11 cellular contexts compared by ENCODE assay signal in the genomic region with DNA sequence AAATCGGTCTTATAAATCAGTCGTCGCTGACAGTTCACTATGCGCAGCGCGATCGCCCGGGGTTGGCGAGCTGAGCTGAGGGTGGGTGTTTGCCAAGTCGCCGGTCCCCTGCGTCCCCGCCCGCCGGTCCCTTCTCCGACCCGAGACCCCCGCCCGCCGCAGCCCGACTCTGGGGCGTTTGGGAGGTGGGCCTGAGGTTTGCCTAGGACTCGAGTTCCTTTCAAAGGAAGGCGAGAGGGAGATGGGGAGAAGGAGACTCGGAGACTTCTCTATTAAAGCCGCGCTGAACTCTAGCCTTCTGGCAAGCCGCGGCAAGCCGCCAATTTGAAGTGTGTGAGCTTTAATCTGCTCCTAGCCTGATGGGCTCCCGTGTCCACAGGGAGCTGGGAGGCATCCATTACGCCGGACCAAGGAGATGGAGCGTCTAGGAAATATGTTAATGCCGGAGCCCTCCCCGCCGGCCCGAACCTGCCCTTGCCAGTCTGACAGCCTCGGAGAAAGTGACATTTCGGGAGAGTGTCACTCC.
A peak's percentile ranks its signal among the peaks of the same experiment; 100 is the strongest.
DNase-seq lines count a peak whose midpoint lies in the region; ATAC-seq and TF ChIP-seq lines count a peak whose summit lies in the region.
"Had no signal": no experiment of that assay in that cellular context is flagged by ENCODE, and none has a peak within 500 bp of the region (broad histone marks: within the 10 kb centered on the region; RNA-seq: fewer than 3 reads in every experiment).

No MANE protein-coding gene starts in this region.

- H3K27ac Mint-ChIP-seq in natural killer cell = no peak overlapping the region

- H3K9ac ChIP-seq in SK-N-SH = no peak overlapping the region
- H3K9ac ChIP-seq in neural cell (ENCODE audit: low read length) = peak overlapping the region; percentile 38

- TF ChIP-seq EP300 in SK-N-SH (IDR thresholded peaks at IDR 0.05; ENCODE audit: borderline replicate concordance in 1 of 2, low read depth in 1 of 2, low read length in 1 of 2) (no peak), neural cell (conservative IDR thresholded peaks at IDR 0.05; ENCODE audit: poor library complexity, severe bottlenecking) (no peak)

- intact Hi-C loops in head of caudate nucleus (cut with DNase I) = no loop called here
- intact Hi-C loops in natural killer cell (cut with micrococcal nuclease) = no loop called here

- no peaks in the 10 kb centered on the region; a peak in 1 of 4 replicates for H3K4me1 ChIP-seq in SK-N-SH (ENCODE audit: control insufficient read depth in 1 of 2, insufficient read depth in 2 of 2, low read depth in 1 of 2, low read length in 1 of 2)

- H3K36me3 ChIP-seq in SK-N-SH (replicated peaks in 1 of 2; ENCODE audit: control insufficient read depth in 1 of 2, insufficient read depth in 2 of 2, low read length in 1 of 2) (no peaks in the 10 kb centered on the region), neural cell (ENCODE audit: insufficient read depth, low read length) (no peaks in the 10 kb centered on the region)

- H3K4me2 ChIP-seq in SK-N-SH (peak overlapping the region; percentile 73), neural cell (ENCODE audit: low read length) (peak overlapping the region; percentile 21)

- H3K9me3 ChIP-seq in SK-N-SH (no peaks in the 10 kb centered on the region), neural cell (ENCODE audit: low read length) (no peaks in the 10 kb centered on the region)

- 12% methylated on average over 35 of the region's 40 CpGs for WGBS in SK-N-SH (ENCODE audit: low lambda C conversion rate)

- H3K27me3 Mint-ChIP-seq in natural killer cell (ENCODE audit: low read depth in 2 of 2) = peaks cover 8 to 9% of the 10 kb centered on the region in 2 donors

- POLR2A ChIA-PET in SK-N-SH (lab: Yijun Ruan, JAX) = no interaction called here

- ATAC-seq in HG03460 (IDR thresholded peaks at IDR 0.05; ENCODE audit: unreplicated experiment) (no peak), natural killer cell (no peak)

- CTCF ChIA-PET in SK-N-SH (lab: Yijun Ruan, JAX) = no interaction called here

- H3K27ac ChIP-seq in SK-N-SH (ENCODE audit: low read depth in 2 of 2, low read length in 1 of 2) (no peak overlapping the region), neural cell (ENCODE audit: low read length) (no peak overlapping the region)
- H3K27ac ChIP-seq: C4-2B had no signal

- H2AFZ ChIP-seq in SK-N-SH (ENCODE audit: low read depth) (peak overlapping the region; percentile 78), neural cell (ENCODE audit: low read depth, low read length) (peak overlapping the region; percentile 19)

- H3K36me3 Mint-ChIP-seq in natural killer cell = peaks cover 21% of the 10 kb centered on the region

- no peaks in the 10 kb centered on the region for H4K20me1 ChIP-seq in SK-N-SH (ENCODE audit: insufficient read depth)
- no peaks in the 10 kb centered on the region for H4K20me1 ChIP-seq in neural cell (ENCODE audit: insufficient read depth)

- peaks cover 8% of the 10 kb centered on the region for H3F3A ChIP-seq in SK-N-SH (replicated peaks; ENCODE audit: insufficient read depth)
- H3F3A ChIP-seq in neural cell (ENCODE audit: insufficient read depth, low read length, poor library complexity, severe bottlenecking) = no peaks in the 10 kb centered on the region

- DNase-seq in C1 segment of cervical spinal cord (lab: John Stamatoyannopoulos, UW) (peak in 11 of 14 donors; percentile 8 to 71 (median 37)), SK-N-SH (peak; percentile 7), head of caudate nucleus (peak in 41 of 42 donors; percentile 12 to 65 (median 37)), SKM-1 (lab: John Stamatoyannopoulos, UW; ENCODE audit: unreplicated experiment) (no peak), natural killer cell (no peak)
- DNase-seq in activated T-cell treated with anti-CD3 and anti-CD28 coated beads, Interleukin-2, amount 50 U/mL, for 48 hours = no peak
- DNase-seq: activated CD4-positive, alpha-beta T cell treated with anti-CD3 and anti-CD28 coated beads, Interleukin-2, amount 50 U/mL, for 4 hours; MM.1S had no signal

- TF ChIP-seq RAD21 in SK-N-SH (IDR thresholded peaks at IDR 0.05; ENCODE audit: low read length) (no peak), neural cell (conservative IDR thresholded peaks at IDR 0.05) (no peak)

- TF ChIP-seq CTCF in SK-N-SH (IDR thresholded peaks at IDR 0.05) (no peak), neural cell (IDR thresholded peaks at IDR 0.05; ENCODE audit: poor library complexity, severe bottlenecking) (no peak), natural killer cell (IDR thresholded peaks at IDR 0.05) (no peak)

- H3K79me2 ChIP-seq in SK-N-SH (ENCODE audit: insufficient read depth) = no peaks in the 10 kb centered on the region
- no peaks in the 10 kb centered on the region for H3K79me2 ChIP-seq in neural cell (replicated peaks; ENCODE audit: insufficient read depth, low read length)

- no peaks in the 10 kb centered on the region for H3K9me2 ChIP-seq in SK-N-SH
- H3K9me2 ChIP-seq in neural cell (ENCODE audit: insufficient read depth, low read length) = no peaks in the 10 kb centered on the region

- no peaks in the 10 kb centered on the region for H3K4me1 Mint-ChIP-seq in natural killer cell

- H3K9me3 Mint-ChIP-seq in natural killer cell = peaks cover 4 to 12% of the 10 kb centered on the region in 2 donors

- H3K27me3 ChIP-seq in SK-N-SH (ENCODE audit: insufficient read depth) = peaks cover 63% of the 10 kb centered on the region
- peaks cover 4% of the 10 kb centered on the region for H3K27me3 ChIP-seq in neural cell (ENCODE audit: insufficient read depth, low read depth, low read length)

- H3K4me3 Mint-ChIP-seq in natural killer cell = no peak overlapping the region

- H3K4me3 ChIP-seq in SK-N-SH (ENCODE audit: low read depth in 2 of 2, low read length in 1 of 2) = peak overlapping the region; percentile 19 to 50; a peak in 3 of 4 replicates
- H3K4me3 ChIP-seq in neural cell (ENCODE audit: low read length) = peak overlapping the region; percentile 61

TF ChIP-seq in SK-N-SH, 30 proteins besides CTCF, POLR2A, EP300 and RAD21 (continues in another document):
- TF ChIP-seq FOXJ3 (CRISPR knock-in tag; IDR thresholded peaks at IDR 0.05) (no peak), MXI1 (IDR thresholded peaks at IDR 0.05; ENCODE audit: low read depth, low read length) (no peak), EZH2phosphoT487 (IDR thresholded peaks at IDR 0.05; ENCODE audit: borderline replicate concordance, low read depth) (no peak), ELF1 (IDR thresholded peaks at IDR 0.05) (no peak)
- TF ChIP-seq, protein P1, sequence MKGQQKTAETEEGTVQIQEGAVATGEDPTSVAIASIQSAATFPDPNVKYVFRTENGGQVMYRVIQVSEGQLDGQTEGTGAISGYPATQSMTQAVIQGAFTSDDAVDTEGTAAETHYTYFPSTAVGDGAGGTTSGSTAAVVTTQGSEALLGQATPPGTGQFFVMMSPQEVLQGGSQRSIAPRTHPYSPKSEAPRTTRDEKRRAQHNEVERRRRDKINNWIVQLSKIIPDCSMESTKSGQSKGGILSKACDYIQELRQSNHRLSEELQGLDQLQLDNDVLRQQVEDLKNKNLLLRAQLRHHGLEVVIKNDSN (IDR thresholded peaks at IDR 0.05; ENCODE audit: borderline replicate concordance, low read depth) = no peak
- TF ChIP-seq, protein P2, sequence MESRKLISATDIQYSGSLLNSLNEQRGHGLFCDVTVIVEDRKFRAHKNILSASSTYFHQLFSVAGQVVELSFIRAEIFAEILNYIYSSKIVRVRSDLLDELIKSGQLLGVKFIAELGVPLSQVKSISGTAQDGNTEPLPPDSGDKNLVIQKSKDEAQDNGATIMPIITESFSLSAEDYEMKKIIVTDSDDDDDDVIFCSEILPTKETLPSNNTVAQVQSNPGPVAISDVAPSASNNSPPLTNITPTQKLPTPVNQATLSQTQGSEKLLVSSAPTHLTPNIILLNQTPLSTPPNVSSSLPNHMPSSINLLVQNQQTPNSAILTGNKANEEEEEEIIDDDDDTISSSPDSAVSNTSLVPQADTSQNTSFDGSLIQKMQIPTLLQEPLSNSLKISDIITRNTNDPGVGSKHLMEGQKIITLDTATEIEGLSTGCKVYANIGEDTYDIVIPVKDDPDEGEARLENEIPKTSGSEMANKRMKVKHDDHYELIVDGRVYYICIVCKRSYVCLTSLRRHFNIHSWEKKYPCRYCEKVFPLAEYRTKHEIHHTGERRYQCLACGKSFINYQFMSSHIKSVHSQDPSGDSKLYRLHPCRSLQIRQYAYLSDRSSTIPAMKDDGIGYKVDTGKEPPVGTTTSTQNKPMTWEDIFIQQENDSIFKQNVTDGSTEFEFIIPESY (IDR thresholded peaks at IDR 0.05; ENCODE audit: borderline replicate concordance, low read depth) = no peak

TF ChIP-seq in neural cell, 6 proteins besides CTCF, POLR2A, EP300 and RAD21:
- TF ChIP-seq EZH2 (IDR thresholded peaks at IDR 0.05; ENCODE audit: borderline replicate concordance, insufficient read depth, low read length, poor library complexity, severe bottlenecking) (no peak), MXI1 (conservative IDR thresholded peaks at IDR 0.05; ENCODE audit: poor library complexity, severe bottlenecking) (no peak), POLR2AphosphoS5 (IDR thresholded peaks at IDR 0.05) (no peak), TAF1 (IDR thresholded peaks at IDR 0.05; ENCODE audit: low read depth) (no peak), SMC3 (conservative IDR thresholded peaks at IDR 0.05; ENCODE audit: poor library complexity) (no peak)
- TF ChIP-seq, protein P3, sequence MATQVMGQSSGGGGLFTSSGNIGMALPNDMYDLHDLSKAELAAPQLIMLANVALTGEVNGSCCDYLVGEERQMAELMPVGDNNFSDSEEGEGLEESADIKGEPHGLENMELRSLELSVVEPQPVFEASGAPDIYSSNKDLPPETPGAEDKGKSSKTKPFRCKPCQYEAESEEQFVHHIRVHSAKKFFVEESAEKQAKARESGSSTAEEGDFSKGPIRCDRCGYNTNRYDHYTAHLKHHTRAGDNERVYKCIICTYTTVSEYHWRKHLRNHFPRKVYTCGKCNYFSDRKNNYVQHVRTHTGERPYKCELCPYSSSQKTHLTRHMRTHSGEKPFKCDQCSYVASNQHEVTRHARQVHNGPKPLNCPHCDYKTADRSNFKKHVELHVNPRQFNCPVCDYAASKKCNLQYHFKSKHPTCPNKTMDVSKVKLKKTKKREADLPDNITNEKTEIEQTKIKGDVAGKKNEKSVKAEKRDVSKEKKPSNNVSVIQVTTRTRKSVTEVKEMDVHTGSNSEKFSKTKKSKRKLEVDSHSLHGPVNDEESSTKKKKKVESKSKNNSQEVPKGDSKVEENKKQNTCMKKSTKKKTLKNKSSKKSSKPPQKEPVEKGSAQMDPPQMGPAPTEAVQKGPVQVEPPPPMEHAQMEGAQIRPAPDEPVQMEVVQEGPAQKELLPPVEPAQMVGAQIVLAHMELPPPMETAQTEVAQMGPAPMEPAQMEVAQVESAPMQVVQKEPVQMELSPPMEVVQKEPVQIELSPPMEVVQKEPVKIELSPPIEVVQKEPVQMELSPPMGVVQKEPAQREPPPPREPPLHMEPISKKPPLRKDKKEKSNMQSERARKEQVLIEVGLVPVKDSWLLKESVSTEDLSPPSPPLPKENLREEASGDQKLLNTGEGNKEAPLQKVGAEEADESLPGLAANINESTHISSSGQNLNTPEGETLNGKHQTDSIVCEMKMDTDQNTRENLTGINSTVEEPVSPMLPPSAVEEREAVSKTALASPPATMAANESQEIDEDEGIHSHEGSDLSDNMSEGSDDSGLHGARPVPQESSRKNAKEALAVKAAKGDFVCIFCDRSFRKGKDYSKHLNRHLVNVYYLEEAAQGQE (IDR thresholded peaks at IDR 0.05; ENCODE audit: borderline replicate concordance) = no peak
TF ChIP-seq in neural cell: peak in this region for 0.

Comparison
In these comparisons a context has a peak if more than half of its experiments do, and no peak if none do; other contexts are left out.
1. DNase-seq: peak in C1 segment of cervical spinal cord (11 of 14), SK-N-SH (single experiment) and head of caudate nucleus (41 of 42); none in SKM-1 (single experiment), activated T-cell treated with anti-CD3 and anti-CD28 coated beads, Interleukin-2, amount 50 U/mL, for 48 hours (0 of 2) and natural killer cell (single experiment).